8 cellular contexts compared by ENCODE assay signal in the genomic region with DNA sequence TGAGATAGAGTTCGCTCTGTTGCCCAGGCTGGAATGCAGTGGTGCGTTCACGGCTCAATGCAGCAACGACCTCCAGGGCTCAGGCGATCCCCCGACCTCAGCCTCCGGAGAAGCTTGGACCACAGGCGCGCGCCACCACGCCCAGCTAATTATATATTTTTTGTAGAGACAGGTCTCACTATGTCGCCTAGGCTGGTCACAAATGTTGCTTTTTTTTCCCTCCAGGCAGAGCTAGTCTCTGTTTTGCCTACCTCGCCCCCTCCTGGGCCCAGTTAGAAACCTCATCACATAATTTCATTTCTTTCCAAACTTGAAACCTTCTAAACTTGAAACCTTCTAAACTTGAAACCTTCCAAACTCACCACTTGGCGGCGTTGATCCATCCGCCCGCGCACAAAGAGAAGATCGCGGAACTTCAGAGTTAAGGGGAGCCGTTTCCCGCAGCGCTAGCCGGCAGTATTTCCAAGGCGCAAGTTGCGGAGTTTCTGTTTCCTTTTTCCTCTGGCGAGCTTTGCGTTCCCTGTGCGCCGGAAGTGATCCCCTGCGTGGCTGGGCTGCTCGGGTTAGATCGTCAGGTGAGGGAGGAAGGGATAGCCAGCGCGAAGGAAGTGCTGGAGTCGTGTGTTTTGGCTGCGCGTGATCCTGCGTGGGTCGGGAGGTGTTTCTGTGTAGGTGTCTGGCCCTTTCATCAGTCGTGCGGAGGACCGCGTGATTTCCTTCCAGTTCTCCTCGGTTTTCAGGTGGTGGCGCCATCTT.
A peak's percentile ranks its signal among the peaks of the same experiment; 100 is the strongest.
DNase-seq lines count a peak whose midpoint lies in the region; ATAC-seq lines count a peak whose summit lies in the region.

A gene with protein sequence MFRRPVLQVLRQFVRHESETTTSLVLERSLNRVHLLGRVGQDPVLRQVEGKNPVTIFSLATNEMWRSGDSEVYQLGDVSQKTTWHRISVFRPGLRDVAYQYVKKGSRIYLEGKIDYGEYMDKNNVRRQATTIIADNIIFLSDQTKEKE (plus strand): TSS at position 523 of the 756 bp plus-strand sequence. CDS start 809 bp downstream, outside the sequence.

- no peaks in the 10 kb centered on the region for H3K9me3 ChIP-seq in effector memory CD4-positive, alpha-beta T cell (ENCODE audit: control insufficient read depth, low read length)

- no peaks in the 10 kb centered on the region for H3K27me3 ChIP-seq in effector memory CD4-positive, alpha-beta T cell (replicated peaks; ENCODE audit: control insufficient read depth, insufficient read depth, low read length, poor library complexity, severe bottlenecking)

- H3K27ac ChIP-seq in effector memory CD4-positive, alpha-beta T cell (ENCODE audit: insufficient read depth, low read length, poor library complexity, severe bottlenecking), result peak within 1 kb of the TSS; percentile 81

- peak; percentile 89 for ATAC-seq in GM19463 (IDR thresholded peaks at IDR 0.05; ENCODE audit: unreplicated experiment)

- peak within 1 kb of the TSS; percentile 74 for H3K4me3 ChIP-seq in effector memory CD4-positive, alpha-beta T cell (ENCODE audit: insufficient read depth, low read depth, low read length, poor library complexity, severe bottlenecking)

- DNase-seq in CMK (ENCODE audit: low read depth) (peak; percentile 79), HS-27A (ENCODE audit: low read depth) (peak; percentile 77), NK-92 (lab: John Stamatoyannopoulos, UW; ENCODE audit: unreplicated experiment) (peak; percentile 68), medulla oblongata (ENCODE audit: extremely low spot score) (peak; percentile 97)
- peak; percentile 93 for DNase-seq in activated CD8-positive, alpha-beta memory T cell treated with anti-CD3 and anti-CD28 coated beads for 24 hours
- peak; percentile 82 to 89 (median 88) for DNase-seq in effector memory CD4-positive, alpha-beta T cell
- peak; percentile 73 for DNase-seq in stimulated activated CD8-positive, alpha-beta memory T cell treated with anti-CD3 and anti-CD28 coated beads, Interleukin-12 subunit alpha, Interleukin-12 subunit beta, amount 100 ng/mL, for 24 hours (ENCODE audit: extremely low read depth)

- peaks cover 23% of the 10 kb centered on the region for H3K36me3 ChIP-seq in effector memory CD4-positive, alpha-beta T cell (ENCODE audit: control insufficient read depth, insufficient read depth, low read length)

- peaks cover 19% of the 10 kb centered on the region for H3K4me1 ChIP-seq in effector memory CD4-positive, alpha-beta T cell (ENCODE audit: control insufficient read depth, insufficient read depth, low read length, poor library complexity, severe bottlenecking)

Comparison
In these comparisons a context has a peak if more than half of its experiments do, and no peak if none do; other contexts are left out.
1. Peak in every context shown above with its lines: DNase-seq, ATAC-seq, H3K4me3 ChIP-seq and H3K27ac ChIP-seq.